Comparison of ENCODE assay signal across 15 cellular contexts in genomic region chr14:68616255-68616902, GRCh38.
DNase-seq lines count a peak whose midpoint lies in the region; ATAC-seq and TF ChIP-seq lines count a peak whose summit lies in the region.
"Had no signal": no experiment of that assay in that cellular context is flagged by ENCODE, and none has a peak within 500 bp of the region (broad histone marks: within the 10 kb centered on the region; RNA-seq: fewer than 3 reads in every experiment).

No MANE protein-coding gene starts in this region.

- no peak overlapping the region for H3K4me3 Mint-ChIP-seq in naive thymus-derived CD8-positive, alpha-beta T cell
- H3K4me3 Mint-ChIP-seq in activated T-cell treated with anti-CD3 and anti-CD28 coated beads, Interleukin-2, amount 50 U/mL, for 24 hours, result no peak overlapping the region
- H3K4me3 Mint-ChIP-seq: brain; stimulated activated memory B cell treated with anti-CD40 and anti-IgM and Interleukin-4, amounts not matched to agents 10 μg/mL and 1 μg/mL and 100 μg/mL, for 72 hours had no signal

- peaks cover 7 to 55% (median 32%) of the 10 kb centered on the region in 9 donors for H3K9me3 Mint-ChIP-seq in naive thymus-derived CD8-positive, alpha-beta T cell
- H3K9me3 Mint-ChIP-seq in activated T-cell treated with anti-CD3 and anti-CD28 coated beads, Interleukin-2, amount 50 U/mL, for 24 hours, result peaks cover 39% of the 10 kb centered on the region

- H3K27ac Mint-ChIP-seq in naive thymus-derived CD8-positive, alpha-beta T cell, result peak overlapping the region in 1 of 10 donors; percentile 57
- no peak overlapping the region for H3K27ac Mint-ChIP-seq in activated T-cell treated with anti-CD3 and anti-CD28 coated beads, Interleukin-2, amount 50 U/mL, for 24 hours
- H3K27ac Mint-ChIP-seq: brain; stimulated activated memory B cell treated with anti-CD40 and anti-IgM and Interleukin-4, amounts not matched to agents 10 μg/mL and 1 μg/mL and 100 μg/mL, for 72 hours had no signal

- H3K36me3 ChIP-seq in esophagus squamous epithelium, result no peaks in the 10 kb centered on the region
- H3K36me3 ChIP-seq: heart left ventricle, Peyer's patch had no signal

- TF ChIP-seq CTCF in esophagus squamous epithelium (IDR thresholded peaks at IDR 0.05), result no peak

- H3K27me3 ChIP-seq in esophagus squamous epithelium, result no peaks in the 10 kb centered on the region
- H3K27me3 ChIP-seq: heart left ventricle, Peyer's patch had no signal

- no peak for TF ChIP-seq POLR2A in esophagus squamous epithelium (IDR thresholded peaks at IDR 0.05)

- peaks cover 5 to 33% (median 11%) of the 10 kb centered on the region in 3 donors for H3K4me1 ChIP-seq in esophagus squamous epithelium

- DNase-seq in NCI-H2196 (lab: John Stamatoyannopoulos, UW; ENCODE audit: unreplicated experiment) (peak; percentile 10), NCI-H2196 treated with DMSO at 0.1 percent for 48 hours (lab: John Stamatoyannopoulos, UW; ENCODE audit: unreplicated experiment) (no peak), Kasumi-1 (lab: John Stamatoyannopoulos, UW) (peak; percentile 18 to 32), amniotic epithelial cell (ENCODE audit: low read depth) (peak; percentile 65), lung microvascular endothelial cell (ENCODE audit: low read depth in 2 of 2) (peak; percentile 31 to 36), esophagus squamous epithelium (lab: John Stamatoyannopoulos, UW) (no peak)
- DNase-seq in naive thymus-derived CD8-positive, alpha-beta T cell, result no peak
- DNase-seq in activated T-cell treated with anti-CD3 and anti-CD28 coated beads, Interleukin-2, amount 50 U/mL, for 24 hours, result no peak
- DNase-seq: heart left ventricle; kidney glomerular epithelial cell; NCI-H2171 treated with DMSO at 0.1 percent for 48 hours; Peyer's patch; stimulated activated CD4-positive, alpha-beta T cell treated with anti-CD3 and anti-CD28 coated beads, Interleukin-4, amount 100 ng/mL, for 24 hours had no signal

- POLR2A ChIA-PET in naive thymus-derived CD8-positive, alpha-beta T cell (lab: Charles Lee), result interaction anchor here (0.6 to 1.8 kb wide), 2 partner anchors 16 to 22 kb away, joined by 3 to 5 read pairs; no protein-coding TSS in a partner anchor

- no peaks in the 10 kb centered on the region for H3K27me3 Mint-ChIP-seq in naive thymus-derived CD8-positive, alpha-beta T cell
- no peaks in the 10 kb centered on the region for H3K27me3 Mint-ChIP-seq in activated T-cell treated with anti-CD3 and anti-CD28 coated beads, Interleukin-2, amount 50 U/mL, for 24 hours
- H3K27me3 Mint-ChIP-seq: brain; stimulated activated memory B cell treated with anti-CD40 and anti-IgM and Interleukin-4, amounts not matched to agents 10 μg/mL and 1 μg/mL and 100 μg/mL, for 72 hours had no signal

- no peak for ATAC-seq in naive thymus-derived CD8-positive, alpha-beta T cell
- ATAC-seq: heart left ventricle; stimulated activated memory B cell treated with anti-CD40 and anti-IgM and Interleukin-4, amounts not matched to agents 10 μg/mL and 1 μg/mL and 100 μg/mL, for 72 hours had no signal

- intact Hi-C loops in esophagus squamous epithelium (cut with DNase I), result no loop called here

- peaks cover 2 to 6% (median 3%) of the 10 kb centered on the region in 4 donors for H3K4me1 Mint-ChIP-seq in naive thymus-derived CD8-positive, alpha-beta T cell
- H3K4me1 Mint-ChIP-seq in activated T-cell treated with anti-CD3 and anti-CD28 coated beads, Interleukin-2, amount 50 U/mL, for 24 hours (ENCODE audit: low read depth), result no peaks in the 10 kb centered on the region
- H3K4me1 Mint-ChIP-seq: stimulated activated memory B cell treated with anti-CD40 and anti-IgM and Interleukin-4, amounts not matched to agents 10 μg/mL and 1 μg/mL and 100 μg/mL, for 72 hours had no signal

- H3K4me3 ChIP-seq in esophagus squamous epithelium, result no peak overlapping the region
- H3K4me3 ChIP-seq: heart left ventricle, Peyer's patch had no signal

- H3K9me3 ChIP-seq in esophagus squamous epithelium, result peaks cover 0 to 47% (median 31%) of the 10 kb centered on the region in 3 donors

- 60 to 94% methylated on average over 1 of the region's 1 CpG for WGBS in esophagus squamous epithelium, 2 donors

- no peak overlapping the region for H3K27ac ChIP-seq in esophagus squamous epithelium
- H3K27ac ChIP-seq: heart left ventricle, Peyer's patch had no signal

- peaks cover 4 to 39% (median 34%) of the 10 kb centered on the region in 3 donors for H3K36me3 Mint-ChIP-seq in naive thymus-derived CD8-positive, alpha-beta T cell
- peaks cover 17% of the 10 kb centered on the region for H3K36me3 Mint-ChIP-seq in activated T-cell treated with anti-CD3 and anti-CD28 coated beads, Interleukin-2, amount 50 U/mL, for 24 hours (ENCODE audit: low read depth)

Comparison
In these comparisons a context has a peak if more than half of its experiments do, and no peak if none do; other contexts are left out.
1. DNase-seq: peak in NCI-H2196 (single experiment), Kasumi-1 (2 of 2), amniotic epithelial cell (single experiment) and lung microvascular endothelial cell (2 of 2); none in NCI-H2196 treated with DMSO at 0.1 percent for 48 hours (single experiment), naive thymus-derived CD8-positive, alpha-beta T cell (0 of 10), activated T-cell treated with anti-CD3 and anti-CD28 coated beads, Interleukin-2, amount 50 U/mL, for 24 hours (single experiment) and esophagus squamous epithelium (single experiment).